Comparison of ENCODE assay signal across 9 cellular contexts in genomic region chr20:3687655-3688054, GRCh38. TPM values are rescaled to one million over a fixed set of nuclear protein-coding genes. Genes with fewer than 3 reads are reported as not detected.
DNase-seq lines count a peak whose midpoint lies in the region; ATAC-seq and TF ChIP-seq lines count a peak whose summit lies in the region.
"Had no signal": no experiment of that assay in that cellular context is flagged by ENCODE, and none has a peak within 500 bp of the region (broad histone marks: within the 10 kb centered on the region; RNA-seq: fewer than 3 reads in every experiment).

No MANE protein-coding gene starts in this region.

- TF ChIP-seq CTCF in AG10803 (conservative IDR thresholded peaks at IDR 0.05; ENCODE audit: low read length), result no peak

- H3K27me3 Mint-ChIP-seq in stimulated activated naive CD8-positive, alpha-beta T cell treated with anti-CD3 and anti-CD28 coated beads, Interleukin-15, amount 100 ng/mL, for 72 hours, result peaks cover 49% of the 10 kb centered on the region

- H3K9me3 ChIP-seq in esophagus (ENCODE audit: control insufficient read depth in 2 of 2, insufficient read depth in 1 of 2, low read depth in 1 of 2, low read length in 1 of 2), result no peaks in the 10 kb centered on the region
- H3K9me3 ChIP-seq in muscle layer of colon (ENCODE audit: low read length), result no peaks in the 10 kb centered on the region

- H3K27ac Mint-ChIP-seq in stimulated activated naive CD8-positive, alpha-beta T cell treated with anti-CD3 and anti-CD28 coated beads, Interleukin-15, amount 100 ng/mL, for 72 hours, result peak overlapping the region in 1 of 2 donors; percentile 88

- WGBS in esophagus, 2 donors, result 61 to 65% methylated on average over 2 of the region's 2 CpGs

- no peak overlapping the region for H3K4me3 Mint-ChIP-seq in stimulated activated naive CD8-positive, alpha-beta T cell treated with anti-CD3 and anti-CD28 coated beads, Interleukin-15, amount 100 ng/mL, for 72 hours

- no peak overlapping the region for H3K9ac ChIP-seq in muscle layer of colon (ENCODE audit: low read length)

- H3K36me3 ChIP-seq in esophagus (ENCODE audit: control insufficient read depth in 2 of 2, insufficient read depth in 2 of 2, low read length in 1 of 2) (no peaks in the 10 kb centered on the region), muscle layer of colon (ENCODE audit: insufficient read depth, low read length) (no peaks in the 10 kb centered on the region)

- peak overlapping the region; percentile 40 to 45 for H3K27ac ChIP-seq in esophagus (ENCODE audit: low read depth in 2 of 2, low read length in 1 of 2)
- peak overlapping the region; percentile 73 for H3K27ac ChIP-seq in muscle layer of colon (ENCODE audit: low read depth, low read length)

- H3K4me3 ChIP-seq in AG10803 (ENCODE audit: low read length) (no peak overlapping the region), esophagus (ENCODE audit: low read depth in 1 of 2, low read length in 2 of 2) (no peak overlapping the region), muscle layer of colon (ENCODE audit: low read depth in 1 of 2, low read length in 2 of 2) (peak overlapping the region in 1 of 2 donors; percentile 30)

- DNase-seq in AG10803 (ENCODE audit: low read depth) (peak; percentile 79), MV-4-11 (lab: John Stamatoyannopoulos, UW) (peak; percentile 3), NCI-H1694 (lab: John Stamatoyannopoulos, UW) (no peak), putamen (ENCODE audit: low spot score) (no peak)
- no peak for DNase-seq in stimulated activated naive CD8-positive, alpha-beta T cell treated with anti-CD3 and anti-CD28 coated beads, Interleukin-15, amount 100 ng/mL, for 72 hours
- DNase-seq: NCI-H1436 treated with DMSO at 0.1 percent for 48 hours had no signal

- ATAC-seq in GM19455 (IDR thresholded peaks at IDR 0.05; ENCODE audit: unreplicated experiment), result no peak
- no peak for ATAC-seq in stimulated activated naive CD8-positive, alpha-beta T cell treated with anti-CD3 and anti-CD28 coated beads, Interleukin-15, amount 100 ng/mL, for 72 hours

- no peaks in the 10 kb centered on the region for H3K9me3 Mint-ChIP-seq in stimulated activated naive CD8-positive, alpha-beta T cell treated with anti-CD3 and anti-CD28 coated beads, Interleukin-15, amount 100 ng/mL, for 72 hours

- no peaks in the 10 kb centered on the region for H3K27me3 ChIP-seq in esophagus (ENCODE audit: control insufficient read depth in 1 of 2, insufficient read depth in 2 of 2, low read length in 2 of 2)
- no peaks in the 10 kb centered on the region for H3K27me3 ChIP-seq in muscle layer of colon (ENCODE audit: control insufficient read depth in 1 of 2, insufficient read depth in 2 of 2, low read length in 2 of 2)

- H3K4me1 Mint-ChIP-seq in stimulated activated naive CD8-positive, alpha-beta T cell treated with anti-CD3 and anti-CD28 coated beads, Interleukin-15, amount 100 ng/mL, for 72 hours, result no peaks in the 10 kb centered on the region

- H3K4me1 ChIP-seq in esophagus (ENCODE audit: control insufficient read depth in 2 of 2, insufficient read depth in 2 of 2, low read length in 1 of 2) (peaks cover 5 to 8% of the 10 kb centered on the region in 2 donors), muscle layer of colon (ENCODE audit: insufficient read depth, low read length) (peaks cover 18% of the 10 kb centered on the region)

RNA-seq across cellular contexts. Expression of gene ADAM33, which starts 5.8 kb away (rescaled TPM):
- 10 to 100 TPM; 27.3 to 83.1 TPM for polyA plus RNA-seq in esophagus

RNA-seq across cellular contexts. Expression of gene GFRA4, which starts 24.5 kb away (rescaled TPM):
- polyA plus RNA-seq in esophagus, result not detected

RNA-seq across cellular contexts. Expression of gene SIGLEC1, which starts 24.7 kb away (rescaled TPM):
- polyA plus RNA-seq in esophagus, result 1 to 10 TPM; 1.1 to 1.4 TPM

RNA-seq across cellular contexts. Expression of gene HSPA12B, which starts 44.8 kb away (rescaled TPM):
- polyA plus RNA-seq in esophagus, result 1 to 10 TPM; 2.0 to 2.3 TPM

Comparison
In these comparisons a context has a peak if more than half of its experiments do, and no peak if none do; other contexts are left out.
1. DNase-seq: peak in AG10803 (single experiment) and MV-4-11 (single experiment); none in stimulated activated naive CD8-positive, alpha-beta T cell treated with anti-CD3 and anti-CD28 coated beads, Interleukin-15, amount 100 ng/mL, for 72 hours (0 of 2), NCI-H1694 (single experiment) and putamen (single experiment).